In the genomic region with DNA sequence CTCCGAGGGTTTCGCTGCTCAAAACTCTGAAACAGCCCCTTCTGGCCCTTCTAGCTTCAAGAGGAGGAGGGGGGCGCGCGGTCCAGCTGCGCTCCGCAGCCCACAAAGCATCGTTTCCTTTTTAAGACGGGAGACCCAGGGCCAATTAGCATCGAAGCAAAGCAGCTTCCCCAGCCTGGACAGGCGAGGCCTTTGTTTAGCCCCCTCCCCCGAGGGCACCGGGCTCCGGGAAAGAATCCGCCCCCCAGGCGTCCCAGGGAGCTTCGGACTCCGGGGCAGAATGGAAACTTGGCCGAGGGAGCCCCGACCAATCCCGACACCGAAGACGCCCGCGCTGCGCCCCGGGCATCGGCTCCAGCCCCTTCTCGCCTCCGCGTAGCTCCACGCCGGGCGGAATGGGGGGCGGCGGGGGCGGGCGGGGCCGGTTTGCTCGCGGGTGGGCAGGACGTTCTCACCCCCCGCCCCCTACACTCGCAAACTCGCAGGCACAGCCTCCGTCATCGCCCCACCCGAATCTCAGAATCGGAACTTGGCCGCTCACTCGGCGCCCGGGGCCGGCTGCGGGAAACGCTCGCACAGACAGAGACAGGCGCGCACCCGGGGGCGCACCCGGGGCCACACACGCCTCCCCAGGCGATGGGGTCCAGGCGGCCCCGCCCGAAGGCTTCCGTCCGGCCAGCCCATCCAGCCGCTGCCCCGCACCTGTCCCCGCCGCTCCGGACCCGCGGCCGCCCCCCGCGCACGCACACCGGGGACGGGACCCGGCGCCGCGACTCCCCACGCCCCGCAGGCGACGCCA, we compare ENCODE assay signal across 8 cellular contexts. TPM values are rescaled to one million over a fixed set of nuclear protein-coding genes. Genes with fewer than 3 reads are reported as not detected.
DNase-seq lines count a peak whose midpoint lies in the region; ATAC-seq and TF ChIP-seq lines count a peak whose summit lies in the region.
"Had no signal": no experiment of that assay in that cellular context is flagged by ENCODE, and none has a peak within 500 bp of the region (broad histone marks: within the 10 kb centered on the region; RNA-seq: fewer than 3 reads in every experiment).

No MANE protein-coding gene starts in this region.

- CTCF ChIA-PET in GM10248 (lab: Yijun Ruan, JAX), result interaction anchor here (1.2 to 3.6 kb wide), 5 partner anchors 8 to 38 kb away, joined by 3 to 19 read pairs (median 4); no protein-coding TSS in a partner anchor

- whole genome bisulfite sequencing in stomach, 5 donors, result 0 to 2% (median 1%) methylated on average over 16 to 90 of the region's 90 CpGs

- TF ChIP-seq EP300 in stomach (IDR thresholded peaks at IDR 0.05), result no peak

- H3K36me3 ChIP-seq in stomach, result no peaks in the 10 kb centered on the region

- DNase-seq in DMS79 (lab: John Stamatoyannopoulos, UW) (peak; percentile 29), DMS79 treated with DMSO at 0.1 percent for 48 hours (lab: John Stamatoyannopoulos, UW) (no peak), head of caudate nucleus (peak in 31 of 42 donors; percentile 21 to 73 (median 43)), stomach (no peak), GM10248 (ENCODE audit: extremely low spot score) (no peak)
- DNase-seq: NCI-H1105 had no signal

- intact Hi-C loops in head of caudate nucleus (cut with DNase I) (no loop called here), stomach (cut with DNase I; ENCODE audit: low total_unique reads) (no loop called here)

- H3K4me1 ChIP-seq in stomach, result peaks cover 12 to 20% (median 19%) of the 10 kb centered on the region in 4 donors

- no peaks in the 10 kb centered on the region for H3K9me3 ChIP-seq in stomach

- peaks cover 23 to 94% (median 70%) of the 10 kb centered on the region in 3 donors for H3K27me3 ChIP-seq in stomach

- POLR2A ChIA-PET in GM10248 (lab: Yijun Ruan, JAX), result no interaction called here

- TF ChIP-seq CTCF in stomach (IDR thresholded peaks at IDR 0.05) (no peak), GM10248 (IDR thresholded peaks at IDR 0.05; ENCODE audit: control extremely low read depth, extremely low read depth, low read depth, missing control alignments) (no peak)

- no peak for ATAC-seq in GM21619 (IDR thresholded peaks at IDR 0.05; ENCODE audit: unreplicated experiment)

- no peak overlapping the region for H3K27ac ChIP-seq in stomach

- no peak for TF ChIP-seq POLR2A in stomach (IDR thresholded peaks at IDR 0.05)

- H3K4me3 ChIP-seq in stomach, result peak overlapping the region; percentile 34 to 51 (median 40)

RNA-seq across cellular contexts. Expression of a gene that starts 0.6 kb away (rescaled TPM):
- total RNA-seq in stomach, result 1 to 10 TPM in 1 of 5 donors, not detected in 4; 4.4 TPM
- polyA plus RNA-seq in stomach, result 1 to 10 TPM in 1 of 3 donors, under 1 TPM in 1, not detected in 1; 0.28 to 1.2 TPM
- total RNA-seq: A172 had no signal

RNA-seq across cellular contexts. Expression of a gene that starts 17.9 kb away (rescaled TPM):
- not detected for total RNA-seq in stomach
- polyA plus RNA-seq in stomach, result not detected
- total RNA-seq: A172 had no signal

RNA-seq across cellular contexts. Expression of a gene that starts 19.0 kb away (rescaled TPM):
- total RNA-seq in stomach, result 100 to 1,000 TPM in 3 of 5 donors, 10 to 100 TPM in 2; 51.3 to 146 (median 100) TPM
- 10 to 100 TPM; 51.5 to 53.2 (median 51.5) TPM for polyA plus RNA-seq in stomach

RNA-seq across cellular contexts. Expression of a gene that starts 37.7 kb away (rescaled TPM):
- 10 to 100 TPM; 20.4 to 41.1 (median 33.3) TPM for total RNA-seq in stomach
- polyA plus RNA-seq in stomach, result 10 to 100 TPM; 17.8 to 19.4 (median 19.3) TPM

RNA-seq across cellular contexts. Expression of a gene that starts 39.3 kb away (rescaled TPM):
- 1 to 10 TPM in 1 of 5 donors, not detected in 4; 2.4 TPM for total RNA-seq in stomach
- under 1 TPM in 1 of 3 donors, not detected in 2; 0.53 TPM for polyA plus RNA-seq in stomach
- total RNA-seq: A172 had no signal

Comparison
In these comparisons a context has a peak if more than half of its experiments do, and no peak if none do; other contexts are left out.
1. DNase-seq: peak in DMS79 (single experiment) and head of caudate nucleus (31 of 42); none in DMS79 treated with DMSO at 0.1 percent for 48 hours (single experiment), stomach (single experiment) and GM10248 (single experiment).